Comparison of ENCODE assay signal across 14 cellular contexts in the genomic region with DNA sequence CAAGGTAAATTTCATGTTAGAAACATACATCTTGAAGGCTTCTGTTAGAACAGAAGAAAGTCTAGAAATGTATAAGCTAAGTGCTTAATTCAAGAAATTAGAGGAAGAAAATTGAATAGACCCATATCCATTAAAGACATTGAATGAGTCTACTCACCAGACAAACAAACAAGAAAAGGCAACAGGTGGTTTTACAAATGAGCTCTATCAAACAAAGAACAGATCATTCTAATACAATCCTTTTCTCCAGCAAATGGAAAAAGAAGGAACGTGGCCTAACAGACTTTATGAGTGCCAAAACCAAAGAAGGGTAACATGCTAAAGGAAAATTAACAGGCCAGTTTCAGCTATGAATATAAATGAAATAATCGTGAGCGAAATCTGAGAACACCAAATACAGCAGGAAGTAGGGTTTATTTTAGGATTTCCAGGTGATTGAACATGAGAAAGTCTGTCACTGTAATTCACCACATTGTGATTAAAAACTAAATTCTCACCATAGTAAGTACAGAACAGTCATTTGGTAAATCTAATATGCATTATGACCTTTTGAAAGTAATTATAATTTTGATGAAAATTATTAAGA. TPM values are rescaled to one million over a fixed set of nuclear protein-coding genes. Genes with fewer than 3 reads are reported as not detected.
DNase-seq lines count a peak whose midpoint lies in the region; ATAC-seq and TF ChIP-seq lines count a peak whose summit lies in the region.
"Had no signal": no experiment of that assay in that cellular context is flagged by ENCODE, and none has a peak within 500 bp of the region (broad histone marks: within the 10 kb centered on the region; RNA-seq: fewer than 3 reads in every experiment).

No MANE protein-coding gene starts in this region.

- TF ChIP-seq CTCF in OCI-LY1 (IDR thresholded peaks at IDR 0.05; ENCODE audit: low read length) = no peak
- no peak for TF ChIP-seq CTCF in tibial artery (IDR thresholded peaks at IDR 0.05)
- no peak for TF ChIP-seq CTCF in WTC11 (IDR thresholded peaks at IDR 0.05)
- no peak for TF ChIP-seq CTCF in suprapubic skin (IDR thresholded peaks at IDR 0.05)

- H3F3A ChIP-seq in OCI-LY1 (ENCODE audit: insufficient read depth, low read length) = no peaks in the 10 kb centered on the region

- TF ChIP-seq POLR2A in suprapubic skin (IDR thresholded peaks at IDR 0.05) = no peak

- H3K4me3 Mint-ChIP-seq in activated naive CD8-positive, alpha-beta T cell treated with anti-CD3 and anti-CD28 coated beads, Interleukin-2, amount 50 U/mL, for 24 hours = no peak overlapping the region
- no peak overlapping the region for H3K4me3 Mint-ChIP-seq in activated naive CD8-positive, alpha-beta T cell treated with anti-CD3 and anti-CD28 coated beads for 36 hours
- H3K4me3 Mint-ChIP-seq in WTC11 = no peak overlapping the region

- H3K36me3 ChIP-seq in OCI-LY1 (ENCODE audit: insufficient read depth, low read length) = peaks cover 74% of the 10 kb centered on the region
- H3K36me3 ChIP-seq in tibial artery = peaks cover 12 to 23% (median 23%) of the 10 kb centered on the region in 3 donors
- no peaks in the 10 kb centered on the region for H3K36me3 ChIP-seq in suprapubic skin
- H3K36me3 ChIP-seq: Peyer's patch had no signal

- no peaks in the 10 kb centered on the region for H3K9me3 Mint-ChIP-seq in activated naive CD8-positive, alpha-beta T cell treated with anti-CD3 and anti-CD28 coated beads, Interleukin-2, amount 50 U/mL, for 24 hours
- H3K9me3 Mint-ChIP-seq in activated naive CD8-positive, alpha-beta T cell treated with anti-CD3 and anti-CD28 coated beads for 36 hours = no peaks in the 10 kb centered on the region
- no peaks in the 10 kb centered on the region for H3K9me3 Mint-ChIP-seq in WTC11

- intact Hi-C loops in tibial artery (cut with DNase I; ENCODE audit: low total_unique reads) = no loop called here

- peaks cover 66% of the 10 kb centered on the region for H3K36me3 Mint-ChIP-seq in activated naive CD8-positive, alpha-beta T cell treated with anti-CD3 and anti-CD28 coated beads, Interleukin-2, amount 50 U/mL, for 24 hours (ENCODE audit: low read depth)
- H3K36me3 Mint-ChIP-seq in activated naive CD8-positive, alpha-beta T cell treated with anti-CD3 and anti-CD28 coated beads for 36 hours = peaks cover 40% of the 10 kb centered on the region
- H3K36me3 Mint-ChIP-seq in WTC11 = peaks cover 63% of the 10 kb centered on the region

- H3K9ac ChIP-seq in OCI-LY1 (ENCODE audit: low read length) = no peak overlapping the region

- H2AFZ ChIP-seq in OCI-LY1 (ENCODE audit: low read length) = no peak overlapping the region
- H2AFZ ChIP-seq: hepatocyte had no signal

- no peak overlapping the region for H3K4me3 ChIP-seq in OCI-LY1 (ENCODE audit: low read depth, low read length, poor library complexity, severe bottlenecking)
- H3K4me3 ChIP-seq in tibial artery = no peak overlapping the region
- H3K4me3 ChIP-seq in suprapubic skin = no peak overlapping the region
- H3K4me3 ChIP-seq: hepatocyte, Peyer's patch had no signal

- WGBS in suprapubic skin = 72% methylated on average over 3 of the region's 3 CpGs

- peaks cover 13% of the 10 kb centered on the region for H3K4me1 Mint-ChIP-seq in activated naive CD8-positive, alpha-beta T cell treated with anti-CD3 and anti-CD28 coated beads, Interleukin-2, amount 50 U/mL, for 24 hours
- peaks cover 4% of the 10 kb centered on the region for H3K4me1 Mint-ChIP-seq in activated naive CD8-positive, alpha-beta T cell treated with anti-CD3 and anti-CD28 coated beads for 36 hours
- no peaks in the 10 kb centered on the region for H3K4me1 Mint-ChIP-seq in WTC11

- TF ChIP-seq EP300 in suprapubic skin (IDR thresholded peaks at IDR 0.05) = no peak

- DNase-seq in activated naive CD8-positive, alpha-beta T cell treated with anti-CD3 and anti-CD28 coated beads, Interleukin-2, amount 50 U/mL, for 24 hours = no peak
- no peak for DNase-seq in activated naive CD8-positive, alpha-beta T cell treated with anti-CD3 and anti-CD28 coated beads for 36 hours
- DNase-seq in tibial artery = no peak
- no peak for DNase-seq in WTC11 (ENCODE audit: low spot score)
- DNase-seq in suprapubic skin (ENCODE audit: low spot score in 2 of 2) = no peak
- DNase-seq: HCEC 1CT, NCI-H1092, Peyer's patch had no signal

- CTCF ChIA-PET in WTC11 (lab: Charles Lee) = no interaction called here

- no peaks in the 10 kb centered on the region for H3K9me2 ChIP-seq in OCI-LY1 (ENCODE audit: low read depth, low read length)

- H3K27me3 ChIP-seq in OCI-LY1 (ENCODE audit: insufficient read depth, low read length) (no peaks in the 10 kb centered on the region), tibial artery (no peaks in the 10 kb centered on the region), suprapubic skin (no peaks in the 10 kb centered on the region)
- H3K27me3 ChIP-seq: hepatocyte, Peyer's patch had no signal

- H3K9me3 ChIP-seq in OCI-LY1 (ENCODE audit: low read length) = no peaks in the 10 kb centered on the region
- no peaks in the 10 kb centered on the region for H3K9me3 ChIP-seq in tibial artery
- no peaks in the 10 kb centered on the region for H3K9me3 ChIP-seq in suprapubic skin
- H3K9me3 ChIP-seq: Peyer's patch had no signal

- H3K4me2 ChIP-seq in OCI-LY1 (ENCODE audit: low read length) = no peak overlapping the region
- H3K4me2 ChIP-seq: hepatocyte had no signal

- H3K4me1 ChIP-seq in OCI-LY1 (ENCODE audit: insufficient read depth, low read length, severe bottlenecking) (peaks cover 9% of the 10 kb centered on the region), tibial artery (peaks cover 0 to 49% (median 18%) of the 10 kb centered on the region in 4 donors), suprapubic skin (peaks cover 3% of the 10 kb centered on the region)
- H3K4me1 ChIP-seq: Peyer's patch had no signal

- H3K27me3 Mint-ChIP-seq in activated naive CD8-positive, alpha-beta T cell treated with anti-CD3 and anti-CD28 coated beads, Interleukin-2, amount 50 U/mL, for 24 hours = no peaks in the 10 kb centered on the region
- H3K27me3 Mint-ChIP-seq in activated naive CD8-positive, alpha-beta T cell treated with anti-CD3 and anti-CD28 coated beads for 36 hours = no peaks in the 10 kb centered on the region
- H3K27me3 Mint-ChIP-seq in WTC11 (ENCODE audit: low read depth) = no peaks in the 10 kb centered on the region
- H3K27me3 Mint-ChIP-seq: progenitor cell of endocrine pancreas had no signal

- no peak for ATAC-seq in activated naive CD8-positive, alpha-beta T cell treated with anti-CD3 and anti-CD28 coated beads, Interleukin-2, amount 50 U/mL, for 24 hours
- ATAC-seq in GM21786 (IDR thresholded peaks at IDR 0.05; ENCODE audit: unreplicated experiment) (peak; percentile 43), WTC11 (no peak), GM21526 (IDR thresholded peaks at IDR 0.05; ENCODE audit: low FRiP score, unreplicated experiment) (no peak)
- ATAC-seq: HepG2 had no signal

- peak overlapping the region; percentile 53 for H3K27ac Mint-ChIP-seq in activated naive CD8-positive, alpha-beta T cell treated with anti-CD3 and anti-CD28 coated beads, Interleukin-2, amount 50 U/mL, for 24 hours
- no peak overlapping the region for H3K27ac Mint-ChIP-seq in activated naive CD8-positive, alpha-beta T cell treated with anti-CD3 and anti-CD28 coated beads for 36 hours
- no peak overlapping the region for H3K27ac Mint-ChIP-seq in WTC11

- no peaks in the 10 kb centered on the region for H3K79me2 ChIP-seq in OCI-LY1 (ENCODE audit: insufficient read depth, low read length)
- H3K79me2 ChIP-seq: hepatocyte had no signal

- POLR2A ChIA-PET in WTC11 (lab: Charles Lee) = no interaction called here

- H3K27ac ChIP-seq in OCI-LY1 (ENCODE audit: low read depth, low read length, poor library complexity, severe bottlenecking) (peak overlapping the region; percentile 13), tibial artery (peak overlapping the region; percentile 50 to 82), suprapubic skin (no peak overlapping the region)
- H3K27ac ChIP-seq: hepatocyte, Peyer's patch had no signal

- H4K20me1 ChIP-seq in OCI-LY1 (ENCODE audit: insufficient read depth, low read length) = no peaks in the 10 kb centered on the region

TF ChIP-seq in WTC11, 78 proteins besides CTCF, POLR2A, EP300 and RAD21:
- TF ChIP-seq, protein P1, sequence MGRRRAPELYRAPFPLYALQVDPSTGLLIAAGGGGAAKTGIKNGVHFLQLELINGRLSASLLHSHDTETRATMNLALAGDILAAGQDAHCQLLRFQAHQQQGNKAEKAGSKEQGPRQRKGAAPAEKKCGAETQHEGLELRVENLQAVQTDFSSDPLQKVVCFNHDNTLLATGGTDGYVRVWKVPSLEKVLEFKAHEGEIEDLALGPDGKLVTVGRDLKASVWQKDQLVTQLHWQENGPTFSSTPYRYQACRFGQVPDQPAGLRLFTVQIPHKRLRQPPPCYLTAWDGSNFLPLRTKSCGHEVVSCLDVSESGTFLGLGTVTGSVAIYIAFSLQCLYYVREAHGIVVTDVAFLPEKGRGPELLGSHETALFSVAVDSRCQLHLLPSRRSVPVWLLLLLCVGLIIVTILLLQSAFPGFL (CRISPR knock-in tag; IDR thresholded peaks at IDR 0.05; ENCODE audit: borderline replicate concordance) = no peak
- no peak for TF ChIP-seq HMGA2 (CRISPR knock-in tag; IDR thresholded peaks at IDR 0.05)
- no peak for TF ChIP-seq ZNF396 (CRISPR knock-in tag; IDR thresholded peaks at IDR 0.05; ENCODE audit: borderline replicate concordance)
- TF ChIP-seq ZBTB21 (CRISPR knock-in tag; IDR thresholded peaks at IDR 0.05; ENCODE audit: borderline replicate concordance) = no peak
- TF ChIP-seq NFYB (CRISPR knock-in tag; conservative IDR thresholded peaks at IDR 0.05; ENCODE audit: low read depth) = no peak
- no peak for TF ChIP-seq FOXJ3 (CRISPR knock-in tag; IDR thresholded peaks at IDR 0.05; ENCODE audit: borderline replicate concordance)

RNA-seq across cellular contexts. Expression of a gene that starts 22.6 kb away (rescaled TPM):
- total RNA-seq in activated naive CD8-positive, alpha-beta T cell treated with anti-CD3 and anti-CD28 coated beads for 36 hours = 100 to 1,000 TPM; 138 to 155 TPM
- total RNA-seq in WTC11 (2021) = 83.2 to 104 TPM (median 88.0 TPM) in 3 replicates
- total RNA-seq in suprapubic skin = 1 to 10 TPM; 3.0 to 9.4 (median 5.2) TPM
